In the genomic region with DNA sequence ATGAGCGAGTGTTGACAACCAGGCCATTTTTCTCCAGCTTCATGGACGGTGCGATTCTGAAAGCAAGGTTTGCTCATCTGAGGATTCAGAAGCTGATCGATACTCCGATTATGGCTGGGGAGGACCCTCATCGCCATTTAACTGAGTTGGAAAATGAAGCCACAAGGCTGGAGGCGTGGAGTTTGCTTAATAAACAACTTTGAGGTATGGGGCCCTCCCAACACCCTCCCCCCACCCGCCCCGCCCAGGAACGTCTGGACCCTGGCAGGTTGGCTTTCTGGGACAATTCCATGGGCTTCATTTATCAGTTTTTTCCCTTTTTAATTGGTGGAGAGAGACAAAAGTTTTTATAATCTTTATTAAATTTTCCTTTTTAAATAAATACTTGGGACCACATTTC, we compare ENCODE assay signal across 8 cellular contexts. TPM values are rescaled to one million over a fixed set of nuclear protein-coding genes. Genes with fewer than 3 reads are reported as not detected.
DNase-seq lines count a peak whose midpoint lies in the region; ATAC-seq and TF ChIP-seq lines count a peak whose summit lies in the region.

No MANE protein-coding gene starts in this region.

- H3K27me3 ChIP-seq in DND-41 (ENCODE audit: insufficient read depth, low read length, poor library complexity) (no peaks in the 10 kb centered on the region), esophagus squamous epithelium (no peaks in the 10 kb centered on the region)

- H3K9ac ChIP-seq in DND-41 (ENCODE audit: low read depth, low read length): peak overlapping the region; percentile 52

- no peak for TF ChIP-seq CTCF in DND-41 (IDR thresholded peaks at IDR 0.05; ENCODE audit: borderline replicate concordance, extremely low read depth, low read length, poor library complexity, severe bottlenecking)
- no peak for TF ChIP-seq CTCF in OCI-LY7 (conservative IDR thresholded peaks at IDR 0.05; ENCODE audit: low read length)
- no peak for TF ChIP-seq CTCF in esophagus squamous epithelium (IDR thresholded peaks at IDR 0.05)

- TF ChIP-seq POLR2A in esophagus squamous epithelium (IDR thresholded peaks at IDR 0.05): no peak

- CTCF ChIA-PET in OCI-LY7 (lab: Charles Lee; ENCODE audit: unreplicated experiment): no interaction called here

- H2AFZ ChIP-seq in DND-41 (ENCODE audit: low read depth, low read length) (peak overlapping the region; percentile 86), OCI-LY7 (ENCODE audit: low read length) (peak overlapping the region; percentile 93)

- POLR2A ChIA-PET in OCI-LY7 (lab: Charles Lee): no interaction called here

- peaks cover 14% of the 10 kb centered on the region for H3K4me1 ChIP-seq in DND-41 (ENCODE audit: insufficient read depth, low read length)
- peaks cover 6% of the 10 kb centered on the region for H3K4me1 ChIP-seq in OCI-LY7 (ENCODE audit: insufficient read depth, low read length, poor library complexity, severe bottlenecking)
- peaks cover 11 to 59% (median 35%) of the 10 kb centered on the region in 3 donors for H3K4me1 ChIP-seq in esophagus squamous epithelium

- H3K36me3 ChIP-seq in DND-41 (ENCODE audit: insufficient read depth, low read length): no peaks in the 10 kb centered on the region
- H3K36me3 ChIP-seq in OCI-LY7 (ENCODE audit: insufficient read depth, low read length): no peaks in the 10 kb centered on the region
- no peaks in the 10 kb centered on the region for H3K36me3 ChIP-seq in esophagus squamous epithelium

- H4K20me1 ChIP-seq in DND-41 (ENCODE audit: insufficient read depth, low read length) (no peaks in the 10 kb centered on the region), OCI-LY7 (ENCODE audit: insufficient read depth, low read length) (no peaks in the 10 kb centered on the region)

- DNase-seq in DND-41: no peak
- DNase-seq in OCI-LY7 (ENCODE audit: low spot score): no peak
- no peak for DNase-seq in esophagus squamous epithelium (lab: John Stamatoyannopoulos, UW)
- peak; percentile 24 for DNase-seq in pons (ENCODE audit: low spot score)
- DNase-seq in CD1c-positive myeloid dendritic cell (ENCODE audit: extremely low spot score): no peak
- no peak for DNase-seq in sciatic nerve (ENCODE audit: low spot score)

- H3K9me3 ChIP-seq in DND-41 (ENCODE audit: insufficient read depth, low read length, severe bottlenecking): no peaks in the 10 kb centered on the region
- H3K9me3 ChIP-seq in OCI-LY7 (ENCODE audit: low read length): no peaks in the 10 kb centered on the region
- no peaks in the 10 kb centered on the region for H3K9me3 ChIP-seq in esophagus squamous epithelium

- BruUV-seq in OCI-LY7 (replicated peaks; lab: Mats Ljungman, UMichigan): no TSS peak

- 46 to 56% methylated on average over 7 to 10 of the region's 10 CpGs for WGBS in esophagus squamous epithelium, 2 donors

- H3K79me2 ChIP-seq in DND-41 (ENCODE audit: insufficient read depth, low read length) (no peaks in the 10 kb centered on the region), OCI-LY7 (ENCODE audit: insufficient read depth, low read depth, low read length) (no peaks in the 10 kb centered on the region)

- H3K27ac ChIP-seq in DND-41 (ENCODE audit: low read length) (no peak overlapping the region), OCI-LY7 (ENCODE audit: low read depth, low read length, poor library complexity, severe bottlenecking) (no peak overlapping the region), esophagus squamous epithelium (peak overlapping the region; percentile 98 to 99 (median 98))

- H3K9me2 ChIP-seq in OCI-LY7 (ENCODE audit: insufficient read depth, low read length): no peaks in the 10 kb centered on the region

- H3K4me2 ChIP-seq in DND-41 (ENCODE audit: insufficient read depth, low read length) (peak overlapping the region; percentile 72), OCI-LY7 (ENCODE audit: low read length) (peak overlapping the region; percentile 74)

- peak overlapping the region; percentile 29 to 59; a peak in 3 of 4 replicates for H3K4me3 ChIP-seq in DND-41 (ENCODE audit: low read depth in 1 of 2, low read length in 2 of 2)
- H3K4me3 ChIP-seq in OCI-LY7 (ENCODE audit: low read depth, low read length, poor library complexity, severe bottlenecking): peak overlapping the region; percentile 69
- H3K4me3 ChIP-seq in esophagus squamous epithelium: peak overlapping the region; percentile 55 to 81 (median 67)

- intact Hi-C loops in OCI-LY7 (cut with micrococcal nuclease; ENCODE audit: unreplicated experiment) (no loop called here), esophagus squamous epithelium (cut with DNase I) (loop anchor here (5.0 kb wide), 1 partner anchor 110 kb away; no protein-coding TSS in a partner anchor), sciatic nerve (cut with DNase I) (loop anchor here (5.0 to 10.0 kb wide), 2 partner anchors 115 to 548 kb away; a partner anchor contains a TSS)

- ATAC-seq in DND-41 (ENCODE audit: insufficient read depth, low read depth): no peak
- ATAC-seq in GM19467 (IDR thresholded peaks at IDR 0.05; ENCODE audit: unreplicated experiment): no peak
- no peak for ATAC-seq in GM19035 (IDR thresholded peaks at IDR 0.05; ENCODE audit: unreplicated experiment)
- ATAC-seq in sciatic nerve: no peak

RNA-seq across cellular contexts. Expression of a gene that starts 52.5 kb away (rescaled TPM):
- total RNA-seq in OCI-LY7 (2014; rRNA removed; shearing (Covaris generic)): not detected in 2 replicates
- not detected in 2 replicates for total RNA-seq in OCI-LY7 (2022)
- not detected for total RNA-seq in esophagus squamous epithelium
- total RNA-seq in sciatic nerve: not detected

Comparison
In these comparisons a context has a peak if more than half of its experiments do, and no peak if none do; other contexts are left out.
1. H3K27ac ChIP-seq: peak in esophagus squamous epithelium (4 of 4); none in DND-41 (single experiment) and OCI-LY7 (single experiment).
2. Peak in every context shown above with its lines, with median percentiles within 50 percentile points of each other: H3K4me3 ChIP-seq.